8 cellular contexts compared by ENCODE assay signal in genomic region chr18:57959278-57959677, GRCh38.
DNase-seq lines count a peak whose midpoint lies in the region; ATAC-seq, FAIRE-seq and TF ChIP-seq lines count a peak whose summit lies in the region.

No MANE protein-coding gene starts in this region.

- TF ChIP-seq CTCF in fibroblast of pulmonary artery (IDR thresholded peaks at IDR 0.05; ENCODE audit: low read length, missing control alignments), result peak; percentile 49

- no peak for FAIRE-seq in RCC 7860 (lab: Jason Lieb, UNC)

- ATAC-seq in GM21526 (IDR thresholded peaks at IDR 0.05; ENCODE audit: low FRiP score, unreplicated experiment), result no peak

- H3K4me3 ChIP-seq in fibroblast of pulmonary artery (replicated peaks; ENCODE audit: low read depth, low read length), result no peak overlapping the region

- DNase-seq in NCI-H1092 treated with DMSO at 0.1 percent for 48 hours (lab: John Stamatoyannopoulos, UW) (peak; percentile 38), NCI-H1092 (lab: John Stamatoyannopoulos, UW) (no peak), HuH-7.5 (ENCODE audit: low spot score) (peak; percentile 31), RCC 7860 (ENCODE audit: low spot score) (peak; percentile 50), fibroblast of pulmonary artery (ENCODE audit: low read depth) (peak; percentile 53), retina (peak; percentile 43), activated T-cell treated with anti-CD3 and anti-CD28 coated beads for 4 hours (no peak)

Comparison
In these comparisons a context has a peak if more than half of its experiments do, and no peak if none do; other contexts are left out.
1. DNase-seq: peak in NCI-H1092 treated with DMSO at 0.1 percent for 48 hours (single experiment), HuH-7.5 (single experiment), RCC 7860 (single experiment), fibroblast of pulmonary artery (single experiment) and retina (single experiment); none in NCI-H1092 (single experiment) and activated T-cell treated with anti-CD3 and anti-CD28 coated beads for 4 hours (single experiment).